In the genomic region with DNA sequence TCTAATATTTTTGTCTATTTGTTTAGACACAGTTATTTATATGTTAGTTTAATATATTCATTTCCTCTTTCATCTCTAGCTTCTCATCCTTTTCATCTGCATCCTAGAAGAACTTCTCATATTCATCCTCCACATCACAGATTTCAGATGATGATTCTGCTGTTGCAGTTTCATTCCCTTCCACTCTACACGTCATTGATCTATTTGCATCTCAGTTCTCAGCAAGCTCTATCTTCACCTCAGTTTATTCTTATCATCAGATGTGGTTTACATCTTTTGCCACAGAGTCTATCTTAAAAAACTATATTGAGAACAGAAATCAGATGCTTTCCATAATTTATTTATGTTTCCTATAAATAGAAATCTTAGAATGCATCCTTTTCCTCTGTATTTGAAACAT, we compare ENCODE assay signal across 8 cellular contexts.
"Had no signal": no experiment of that assay in that cellular context is flagged by ENCODE, and none has a peak within 500 bp of the region (broad histone marks: within the 10 kb centered on the region; RNA-seq: fewer than 3 reads in every experiment).

No MANE protein-coding gene starts in this region.

- H3K27ac ChIP-seq: HL-60 had no signal

- H3K27ac Mint-ChIP-seq: GM23338, H9 had no signal

- DNase-seq: H9, HCEC 1CT, IMR-90, Karpas-422, KG1 had no signal

- H2AFZ ChIP-seq: GM23338 had no signal

- ATAC-seq: GM23338, K562 had no signal

- H3K4me3 ChIP-seq: GM23338, K562 had no signal

- H3K4me3 Mint-ChIP-seq: GM23338, H9 had no signal

- H3K4me2 ChIP-seq: GM23338 had no signal

- H3K9me3 Mint-ChIP-seq: GM23338 had no signal
